ENCODE assay signal across 8 cellular contexts in the genomic region with DNA sequence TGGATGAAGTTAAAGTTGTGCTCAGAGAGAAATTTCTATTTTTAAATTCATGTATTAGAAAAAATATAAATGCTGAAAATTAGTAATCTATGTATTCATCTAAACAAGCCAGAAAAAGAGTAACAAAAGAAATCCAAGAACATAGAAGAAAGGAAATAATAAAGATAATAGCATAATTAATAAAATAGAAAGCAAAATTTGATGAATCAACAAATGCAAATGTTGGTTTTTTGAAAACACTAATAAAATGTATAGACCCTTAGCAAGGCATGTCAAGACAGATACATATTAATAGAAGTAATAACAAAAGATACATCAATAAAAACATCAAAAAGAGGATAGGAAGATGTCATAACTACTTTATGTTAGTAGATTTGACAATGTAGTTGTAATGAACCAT. TPM values are rescaled to one million over a fixed set of nuclear protein-coding genes. Genes with fewer than 3 reads are reported as not detected.
"Had no signal": no experiment of that assay in that cellular context is flagged by ENCODE, and none has a peak within 500 bp of the region (broad histone marks: within the 10 kb centered on the region; RNA-seq: fewer than 3 reads in every experiment).

No MANE protein-coding gene starts in this region.

- ATAC-seq: GM12878 had no signal

- H3K4me3 ChIP-seq: GM12878 had no signal

- FAIRE-seq: GM12878, GM12891, GM12892, GM18507, GM19239 had no signal

- DNase-seq: GDM1, GF-D8 had no signal

RNA-seq across cellular contexts. Expression of a gene that starts 18.0 kb away (rescaled TPM):
- total RNA-seq: G401, GM12878 had no signal
